Comparison of ENCODE assay signal across 8 cellular contexts in the genomic region with DNA sequence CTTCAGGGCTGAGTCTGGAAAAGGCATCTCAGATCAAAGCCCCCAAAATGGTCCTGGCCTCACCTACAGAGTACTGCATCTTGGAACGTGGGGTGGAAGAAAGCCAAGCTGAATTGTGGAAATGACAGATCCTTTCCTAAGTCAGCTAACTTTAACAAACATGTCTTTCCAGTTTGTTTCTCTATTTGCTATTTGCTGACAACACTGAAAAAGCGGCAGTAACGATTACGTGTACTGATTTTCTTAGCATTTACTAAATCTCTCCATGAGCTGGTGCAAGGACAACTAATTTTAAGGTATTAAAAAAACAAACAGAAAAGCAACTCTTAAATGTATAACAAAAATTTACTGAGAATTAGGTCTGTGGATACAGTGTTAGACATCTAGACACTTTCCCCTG. TPM values are rescaled to one million over a fixed set of nuclear protein-coding genes. Genes with fewer than 3 reads are reported as not detected.
DNase-seq lines count a peak whose midpoint lies in the region; ATAC-seq and TF ChIP-seq lines count a peak whose summit lies in the region.

No MANE protein-coding gene starts in this region.

- peak overlapping the region; percentile 62 for H3K4me3 ChIP-seq in kidney epithelial cell (ENCODE audit: low read depth, low read length)

- H3K27me3 Mint-ChIP-seq in T-helper 1 cell treated with Interleukin-12 subunit alpha and Interleukin-12 subunit beta and Interleukin-4 antibody, amounts not matched to agents 30 μg/mL and 1 μg/mL, for 36 hours (ENCODE audit: low read depth): no peaks in the 10 kb centered on the region
- no peaks in the 10 kb centered on the region for H3K27me3 Mint-ChIP-seq in activated naive CD8-positive, alpha-beta T cell treated with anti-CD3 and anti-CD28 coated beads, Interleukin-2, amount 10 ng/mL, durations not matched to agents 7 days and 5 days

- ATAC-seq in activated naive CD8-positive, alpha-beta T cell treated with anti-CD3 and anti-CD28 coated beads, Interleukin-2, amount 10 ng/mL, durations not matched to agents 7 days and 5 days (ENCODE audit: low read depth): no peak

- DNase-seq in T-helper 1 cell (no peak), kidney epithelial cell (ENCODE audit: low read depth) (no peak), substantia nigra (lab: John Stamatoyannopoulos, UW) (peak in 1 of 49 donors; percentile 16), NCI-H82 treated with DMSO at 0.1 percent for 48 hours (lab: John Stamatoyannopoulos, UW; ENCODE audit: unreplicated experiment) (no peak), inferior parietal cortex (ENCODE audit: extremely low spot score) (no peak), GM10266 (ENCODE audit: extremely low spot score) (no peak)
- no peak for DNase-seq in activated naive CD8-positive, alpha-beta T cell treated with anti-CD3 and anti-CD28 coated beads, Interleukin-2, amount 10 ng/mL, durations not matched to agents 7 days and 5 days

- peaks cover 7% of the 10 kb centered on the region for H3K36me3 Mint-ChIP-seq in T-helper 1 cell treated with Interleukin-12 subunit alpha and Interleukin-12 subunit beta and Interleukin-4 antibody, amounts not matched to agents 30 μg/mL and 1 μg/mL, for 36 hours (ENCODE audit: low read depth)
- H3K36me3 Mint-ChIP-seq in activated naive CD8-positive, alpha-beta T cell treated with anti-CD3 and anti-CD28 coated beads, Interleukin-2, amount 10 ng/mL, durations not matched to agents 7 days and 5 days: peaks cover 5% of the 10 kb centered on the region

- no peak overlapping the region for H3K27ac Mint-ChIP-seq in T-helper 1 cell treated with Interleukin-12 subunit alpha and Interleukin-12 subunit beta and Interleukin-4 antibody, amounts not matched to agents 30 μg/mL and 1 μg/mL, for 36 hours
- no peak overlapping the region for H3K27ac Mint-ChIP-seq in activated naive CD8-positive, alpha-beta T cell treated with anti-CD3 and anti-CD28 coated beads, Interleukin-2, amount 10 ng/mL, durations not matched to agents 7 days and 5 days

- H3K9me3 Mint-ChIP-seq in T-helper 1 cell treated with Interleukin-12 subunit alpha and Interleukin-12 subunit beta and Interleukin-4 antibody, amounts not matched to agents 30 μg/mL and 1 μg/mL, for 36 hours: no peaks in the 10 kb centered on the region
- no peaks in the 10 kb centered on the region for H3K9me3 Mint-ChIP-seq in activated naive CD8-positive, alpha-beta T cell treated with anti-CD3 and anti-CD28 coated beads, Interleukin-2, amount 10 ng/mL, durations not matched to agents 7 days and 5 days

- TF ChIP-seq CTCF in kidney epithelial cell (IDR thresholded peaks at IDR 0.05; ENCODE audit: insufficient read depth, low read length, poor library complexity, severe bottlenecking) (no peak), GM10266 (IDR thresholded peaks at IDR 0.05; ENCODE audit: control insufficient read depth, insufficient read depth, low read depth, missing control alignments) (no peak)

- H3K27me3 ChIP-seq in kidney epithelial cell (ENCODE audit: control insufficient read depth, insufficient read depth, low read length): no peaks in the 10 kb centered on the region

- peak overlapping the region; percentile 92 for H3K27ac ChIP-seq in substantia nigra (ENCODE audit: low read depth, low read length, poor library complexity, severe bottlenecking)

- H3K4me1 Mint-ChIP-seq in T-helper 1 cell treated with Interleukin-12 subunit alpha and Interleukin-12 subunit beta and Interleukin-4 antibody, amounts not matched to agents 30 μg/mL and 1 μg/mL, for 36 hours (ENCODE audit: low read depth): peaks cover 37% of the 10 kb centered on the region
- H3K4me1 Mint-ChIP-seq in activated naive CD8-positive, alpha-beta T cell treated with anti-CD3 and anti-CD28 coated beads, Interleukin-2, amount 10 ng/mL, durations not matched to agents 7 days and 5 days: peaks cover 27% of the 10 kb centered on the region

- H3K4me3 Mint-ChIP-seq in T-helper 1 cell treated with Interleukin-12 subunit alpha and Interleukin-12 subunit beta and Interleukin-4 antibody, amounts not matched to agents 30 μg/mL and 1 μg/mL, for 36 hours: peak overlapping the region; percentile 95
- peak overlapping the region; percentile 99 for H3K4me3 Mint-ChIP-seq in activated naive CD8-positive, alpha-beta T cell treated with anti-CD3 and anti-CD28 coated beads, Interleukin-2, amount 10 ng/mL, durations not matched to agents 7 days and 5 days

- POLR2A ChIA-PET in activated naive CD8-positive, alpha-beta T cell treated with anti-CD3 and anti-CD28 coated beads, Interleukin-2, amount 10 ng/mL, durations not matched to agents 7 days and 5 days (lab: Charles Lee): interaction anchor here (0.7 to 1.5 kb wide), 4 partner anchors 10 to 332 kb away, joined by 3 to 5 read pairs (median 3); no protein-coding TSS in a partner anchor

- H3K36me3 ChIP-seq in kidney epithelial cell (ENCODE audit: control insufficient read depth, insufficient read depth, low read length): no peaks in the 10 kb centered on the region

RNA-seq across cellular contexts. Expression of gene HIBCH, which starts 1.1 kb away (rescaled TPM):
- total RNA-seq in activated naive CD8-positive, alpha-beta T cell treated with anti-CD3 and anti-CD28 coated beads, Interleukin-2, amount 10 ng/mL, durations not matched to agents 7 days and 5 days: 10 to 100 TPM; 15.6 to 17.5 TPM
- 6.2 and 7.8 TPM in 2 replicates for total RNA-seq in kidney epithelial cell

RNA-seq across cellular contexts. Expression of gene INPP1, which starts 24.9 kb away (rescaled TPM):
- total RNA-seq in activated naive CD8-positive, alpha-beta T cell treated with anti-CD3 and anti-CD28 coated beads, Interleukin-2, amount 10 ng/mL, durations not matched to agents 7 days and 5 days: 1 to 10 TPM; 8.7 to 9.7 TPM
- 6.3 and 7.1 TPM in 2 replicates for total RNA-seq in kidney epithelial cell
